Comparison of ENCODE assay signal across 1 cellular context in genomic region chr4:1937550-1937949, GRCh38.
TF ChIP-seq lines count a peak whose summit lies in the region.

No MANE protein-coding gene starts in this region.

TF ChIP-seq in GM12878, 131 proteins besides CTCF, POLR2A, EP300 and RAD21 (continued from another document):
- TF ChIP-seq ZBTB33 (IDR thresholded peaks at IDR 0.05) (no peak), NKRF (conservative IDR thresholded peaks at IDR 0.05) (no peak), CHD1 (IDR thresholded peaks at IDR 0.05; ENCODE audit: low read depth, low read length) (no peak), MTA3 (IDR thresholded peaks at IDR 0.05; ENCODE audit: borderline replicate concordance, low read length) (no peak), TBL1XR1 (IDR thresholded peaks at IDR 0.05; ENCODE audit: low read depth, low read length) (no peak), ESRRA (IDR thresholded peaks at IDR 0.05; ENCODE audit: low read length) (no peak), DPF2 (IDR thresholded peaks at IDR 0.05) (no peak)
